In the genomic region with DNA sequence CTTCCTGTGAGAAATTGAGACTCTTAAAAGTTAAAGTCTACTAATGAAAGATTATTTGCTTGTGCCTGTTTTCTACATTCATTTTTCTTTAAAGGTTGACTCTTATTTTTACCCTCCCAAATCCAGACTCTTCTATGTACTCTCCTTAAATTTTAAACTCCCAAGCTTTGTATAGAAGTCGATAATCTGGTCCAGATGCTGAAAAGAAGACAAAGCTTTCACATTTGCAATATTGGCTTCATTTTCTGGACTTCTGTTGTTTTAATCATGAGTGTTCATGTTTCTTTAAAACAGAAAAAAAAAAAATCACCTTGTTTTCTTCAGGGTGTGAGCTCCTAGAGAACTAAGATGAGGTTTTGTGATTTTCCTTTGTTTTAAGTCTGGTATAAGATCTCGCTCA, we compare ENCODE assay signal across 12 cellular contexts. TPM values are rescaled to one million over a fixed set of nuclear protein-coding genes. Genes with fewer than 3 reads are reported as not detected.
DNase-seq lines count a peak whose midpoint lies in the region; ATAC-seq and TF ChIP-seq lines count a peak whose summit lies in the region.
"Had no signal": no experiment of that assay in that cellular context is flagged by ENCODE, and none has a peak within 500 bp of the region (broad histone marks: within the 10 kb centered on the region; RNA-seq: fewer than 3 reads in every experiment).

No MANE protein-coding gene starts in this region.

- peak overlapping the region; percentile 85 for H3K27ac ChIP-seq in left ventricle myocardium inferior (replicated peaks)

- POLR2A ChIA-PET in activated naive CD8-positive, alpha-beta T cell treated with anti-CD3 and anti-CD28 coated beads, Interleukin-2, amount 10 ng/mL, durations not matched to agents 7 days and 5 days (lab: Charles Lee), result interaction anchor here (0.7 kb wide), 1 partner anchor 71 kb away, joined by 3 read pairs; no protein-coding TSS in a partner anchor

- intact Hi-C loops in left ventricle myocardium inferior (cut with micrococcal nuclease) (no loop called here), Right ventricle myocardium inferior (cut with DNase I) (loop anchor here (5.0 kb wide), 1 partner anchor 74 kb away; a partner anchor contains a TSS)

- peaks cover 63% of the 10 kb centered on the region for H3K4me1 ChIP-seq in left ventricle myocardium inferior

- peaks cover 10% of the 10 kb centered on the region for H3K9me3 Mint-ChIP-seq in activated naive CD8-positive, alpha-beta T cell treated with anti-CD3 and anti-CD28 coated beads, Interleukin-2, amount 10 ng/mL, durations not matched to agents 7 days and 5 days
- H3K9me3 Mint-ChIP-seq in mesothelial cell of epicardium (peaks cover 3% of the 10 kb centered on the region), type B pancreatic cell (no peaks in the 10 kb centered on the region)

- H3K36me3 Mint-ChIP-seq in activated naive CD8-positive, alpha-beta T cell treated with anti-CD3 and anti-CD28 coated beads, Interleukin-2, amount 10 ng/mL, durations not matched to agents 7 days and 5 days, result peaks cover 36% of the 10 kb centered on the region
- H3K36me3 Mint-ChIP-seq in mesothelial cell of epicardium, result peaks cover 34% of the 10 kb centered on the region
- H3K36me3 Mint-ChIP-seq in type B pancreatic cell, result peaks cover 37% of the 10 kb centered on the region

- H3K27me3 Mint-ChIP-seq in activated naive CD8-positive, alpha-beta T cell treated with anti-CD3 and anti-CD28 coated beads, Interleukin-2, amount 10 ng/mL, durations not matched to agents 7 days and 5 days, result no peaks in the 10 kb centered on the region
- no peaks in the 10 kb centered on the region for H3K27me3 Mint-ChIP-seq in mesothelial cell of epicardium (ENCODE audit: low read depth)
- no peaks in the 10 kb centered on the region for H3K27me3 Mint-ChIP-seq in type B pancreatic cell

- TF ChIP-seq CTCF in left ventricle myocardium inferior (IDR thresholded peaks at IDR 0.05; ENCODE audit: borderline replicate concordance), result no peak
- no peak for TF ChIP-seq CTCF in mesothelial cell of epicardium (IDR thresholded peaks at IDR 0.05; ENCODE audit: unreplicated experiment)
- TF ChIP-seq CTCF in type B pancreatic cell (conservative IDR thresholded peaks at IDR 0.05), result no peak
- no peak for TF ChIP-seq CTCF in GM20000 (IDR thresholded peaks at IDR 0.05; ENCODE audit: extremely low read depth, missing control alignments)

- H3K4me3 Mint-ChIP-seq in activated naive CD8-positive, alpha-beta T cell treated with anti-CD3 and anti-CD28 coated beads, Interleukin-2, amount 10 ng/mL, durations not matched to agents 7 days and 5 days, result no peak overlapping the region
- H3K4me3 Mint-ChIP-seq in mesothelial cell of epicardium (no peak overlapping the region), type B pancreatic cell (no peak overlapping the region)

- H3K27me3 ChIP-seq in left ventricle myocardium inferior (ENCODE audit: low read depth), result no peaks in the 10 kb centered on the region

- H3K4me1 Mint-ChIP-seq in activated naive CD8-positive, alpha-beta T cell treated with anti-CD3 and anti-CD28 coated beads, Interleukin-2, amount 10 ng/mL, durations not matched to agents 7 days and 5 days, result peaks cover 13% of the 10 kb centered on the region
- H3K4me1 Mint-ChIP-seq in mesothelial cell of epicardium (peaks cover 9% of the 10 kb centered on the region), type B pancreatic cell (ENCODE audit: unreplicated experiment) (peaks cover 5% of the 10 kb centered on the region)

- peaks cover 34% of the 10 kb centered on the region for H3K36me3 ChIP-seq in left ventricle myocardium inferior

- H3K4me3 ChIP-seq in left ventricle myocardium inferior, result peak overlapping the region; percentile 57

- H3K9me3 ChIP-seq in left ventricle myocardium inferior (replicated peaks), result peaks cover 9% of the 10 kb centered on the region

- DNase-seq in left ventricle myocardium inferior (no peak), Right ventricle myocardium inferior (ENCODE audit: missing footprints) (no peak), mesothelial cell of epicardium (ENCODE audit: low spot score in 2 of 2, unreplicated experiment in 2 of 2) (no peak), type B pancreatic cell (ENCODE audit: extremely low spot score, unreplicated experiment) (no peak), GM20000 (ENCODE audit: low spot score) (no peak), NCI-H2081 (lab: John Stamatoyannopoulos, UW) (no peak)
- DNase-seq in activated naive CD8-positive, alpha-beta T cell treated with anti-CD3 and anti-CD28 coated beads, Interleukin-2, amount 10 ng/mL, durations not matched to agents 7 days and 5 days, result no peak
- DNase-seq in activated CD4-positive, CD25-positive, alpha-beta regulatory T cell (lab: John Stamatoyannopoulos, UW), result no peak
- DNase-seq: GDM1, islet precursor cell, MM.1S, NCI-H446 treated with DMSO at 0.1 percent for 48 hours had no signal

- ATAC-seq in Right ventricle myocardium inferior, result no peak
- no peak for ATAC-seq in activated naive CD8-positive, alpha-beta T cell treated with anti-CD3 and anti-CD28 coated beads, Interleukin-2, amount 10 ng/mL, durations not matched to agents 7 days and 5 days (ENCODE audit: low read depth)

- peak overlapping the region; percentile 6 for H3K27ac Mint-ChIP-seq in activated naive CD8-positive, alpha-beta T cell treated with anti-CD3 and anti-CD28 coated beads, Interleukin-2, amount 10 ng/mL, durations not matched to agents 7 days and 5 days
- H3K27ac Mint-ChIP-seq in mesothelial cell of epicardium (peak overlapping the region; percentile 48), type B pancreatic cell (peak overlapping the region; percentile 25)

RNA-seq across cellular contexts. Expression of a gene that starts 53.2 kb away (rescaled TPM):
- total RNA-seq in left ventricle myocardium inferior (36.1 TPM), Right ventricle myocardium inferior (36.1 TPM), mesothelial cell of epicardium (54.5 to 58.2 TPM (median 56.3 TPM) in 3 replicates), type B pancreatic cell (ENCODE audit: low replicate concordance) (55.9 and 56.9 TPM in 2 replicates)
- 10 to 100 TPM; 44.5 to 52.3 TPM for total RNA-seq in activated naive CD8-positive, alpha-beta T cell treated with anti-CD3 and anti-CD28 coated beads, Interleukin-2, amount 10 ng/mL, durations not matched to agents 7 days and 5 days
